In genomic region chr2:46126571-46126970, GRCh38 we compare ENCODE assay signal across 25 cellular contexts.
"Had no signal": no experiment of that assay in that cellular context is flagged by ENCODE, and none has a peak within 500 bp of the region (broad histone marks: within the 10 kb centered on the region; RNA-seq: fewer than 3 reads in every experiment).

No MANE protein-coding gene starts in this region.

- H3K9ac ChIP-seq: neural progenitor cell, parathyroid adenoma had no signal

- H3K36me3 ChIP-seq: neural progenitor cell, ovary, right lobe of liver, suprapubic skin, tibial nerve, vagina had no signal

- H3K4me2 ChIP-seq: neural progenitor cell had no signal

- H3K9me3 ChIP-seq: ovary, psoas muscle, right lobe of liver, sigmoid colon, suprapubic skin, testis, tibial nerve, upper lobe of left lung, vagina had no signal

- H3K4me1 ChIP-seq: neural progenitor cell, parathyroid adenoma, right lobe of liver, testis, tibial nerve had no signal

- H3K27me3 ChIP-seq: neural progenitor cell, ovary, right lobe of liver, sigmoid colon, suprapubic skin, testis, tibial nerve, upper lobe of left lung, vagina had no signal

- H3K27ac ChIP-seq: neural progenitor cell, ovary, parathyroid adenoma, psoas muscle, right lobe of liver, suprapubic skin, testis, tibial nerve, vagina had no signal

- ATAC-seq: natural killer cell; psoas muscle; right cardiac atrium; right lobe of liver; stimulated activated effector memory CD8-positive, alpha-beta T cell treated with anti-CD3 and anti-CD28 coated beads, Interleukin-12 subunit alpha, Interleukin-12 subunit beta, amount 100 ng/mL, for 72 hours; stimulated activated naive B cell treated with anti-CD40 and anti-IgM and Interleukin-4, amounts not matched to agents 10 μg/mL and 1 μg/mL and 100 μg/mL, for 72 hours had no signal

- DNase-seq: natural killer cell; occipital lobe; ovary; posterior cingulate gyrus; psoas muscle; right cardiac atrium; right lobe of liver; sigmoid colon; small intestine; stimulated activated CD4-positive, alpha-beta T cell treated with anti-CD3 and anti-CD28 coated beads, Interleukin-15, amount 100 ng/mL, for 24 hours; stimulated activated CD4-positive, alpha-beta T cell treated with anti-CD3 and anti-CD28 coated beads, Interleukin-2, amount 100 ng/mL, for 24 hours; stimulated activated CD4-positive, alpha-beta T cell treated with anti-CD3 and anti-CD28 coated beads, Interleukin-2, amount 100 ng/mL, for 48 hours; stimulated activated CD4-positive, alpha-beta T cell treated with anti-CD3 and anti-CD28 coated beads, Interleukin-4, amount 100 ng/mL, for 24 hours; stimulated activated naive B cell treated with anti-CD40 and anti-IgM and Interleukin-4, amounts not matched to agents 10 μg/mL and 1 μg/mL and 100 μg/mL, for 72 hours; stimulated activated naive CD4-positive, alpha-beta T cell treated with Interleukin-2 at 50 U/mL for 16 hours; substantia nigra; testis; trophoblast cell; upper lobe of left lung had no signal

- H3K4me3 ChIP-seq: neural progenitor cell, ovary, psoas muscle, right lobe of liver, sigmoid colon, suprapubic skin, testis, tibial nerve, upper lobe of left lung, vagina had no signal
